ENCODE assay signal across 10 cellular contexts in genomic region chr9:17906204-17906840, GRCh38.
DNase-seq lines count a peak whose midpoint lies in the region; ATAC-seq and TF ChIP-seq lines count a peak whose summit lies in the region.
"Had no signal": no experiment of that assay in that cellular context is flagged by ENCODE, and none has a peak within 500 bp of the region (broad histone marks: within the 10 kb centered on the region; RNA-seq: fewer than 3 reads in every experiment).

No MANE protein-coding gene starts in this region.

- H3K27ac ChIP-seq in upper lobe of right lung: no peak overlapping the region

- H3K9me3 ChIP-seq in mucosa of descending colon (no peaks in the 10 kb centered on the region), upper lobe of right lung (no peaks in the 10 kb centered on the region)

- ATAC-seq in mucosa of descending colon (peak; percentile 79), upper lobe of right lung (peak; percentile 43), HG02798 (IDR thresholded peaks at IDR 0.05; ENCODE audit: poor library complexity, unreplicated experiment) (no peak)

- peaks cover 40% of the 10 kb centered on the region for H3K27me3 ChIP-seq in upper lobe of right lung

- DNase-seq in NCI-H748 (lab: John Stamatoyannopoulos, UW; ENCODE audit: unreplicated experiment) (peak; percentile 79), NCI-H748 treated with DMSO at 0.1 percent for 48 hours (lab: John Stamatoyannopoulos, UW) (no peak), epithelial cell of esophagus (ENCODE audit: low read depth) (peak; percentile 4), mucosa of descending colon (peak; percentile 68 to 80 (median 77)), upper lobe of right lung (peak; percentile 64), NAMALWA (ENCODE audit: low spot score) (no peak), KG1 (lab: John Stamatoyannopoulos, UW) (no peak)
- DNase-seq: activated naive CD4-positive, alpha-beta T cell treated with anti-CD3 and anti-CD28 coated beads, Interleukin-2, amount 50 U/mL, for 16 hours; T1000 had no signal

- H3K4me1 ChIP-seq in mucosa of descending colon (ENCODE audit: low read depth) (no peaks in the 10 kb centered on the region), upper lobe of right lung (no peaks in the 10 kb centered on the region)

- H3K4me3 ChIP-seq in epithelial cell of esophagus (ENCODE audit: low read length): no peak overlapping the region
- peak overlapping the region; percentile 39 for H3K4me3 ChIP-seq in mucosa of descending colon
- peak overlapping the region; percentile 28 for H3K4me3 ChIP-seq in upper lobe of right lung

- no peak for TF ChIP-seq CTCF in epithelial cell of esophagus (IDR thresholded peaks at IDR 0.05; ENCODE audit: insufficient read depth, low read depth, low read length, missing control alignments)
- no peak for TF ChIP-seq CTCF in mucosa of descending colon (IDR thresholded peaks at IDR 0.05)
- TF ChIP-seq CTCF in upper lobe of right lung (IDR thresholded peaks at IDR 0.05): no peak

- intact Hi-C loops in mucosa of descending colon (cut with DNase I, micrococcal nuclease): no loop called here
- intact Hi-C loops in upper lobe of right lung (cut with DNase I): no loop called here

- H3K36me3 ChIP-seq in mucosa of descending colon (ENCODE audit: low read depth) (no peaks in the 10 kb centered on the region), upper lobe of right lung (no peaks in the 10 kb centered on the region)

Comparison
In these comparisons a context has a peak if more than half of its experiments do, and no peak if none do; other contexts are left out.
1. DNase-seq: peak in NCI-H748 (single experiment), epithelial cell of esophagus (single experiment), mucosa of descending colon (3 of 3) and upper lobe of right lung (single experiment); none in NCI-H748 treated with DMSO at 0.1 percent for 48 hours (single experiment), NAMALWA (single experiment) and KG1 (single experiment).